12 cellular contexts compared by ENCODE assay signal in genomic region chr10:10798543-10799192, GRCh38.
A peak's percentile ranks its signal among the peaks of the same experiment; 100 is the strongest.
DNase-seq lines count a peak whose midpoint lies in the region; ATAC-seq and TF ChIP-seq lines count a peak whose summit lies in the region.
"Had no signal": no experiment of that assay in that cellular context is flagged by ENCODE, and none has a peak within 500 bp of the region (broad histone marks: within the 10 kb centered on the region; RNA-seq: fewer than 3 reads in every experiment).

No MANE protein-coding gene starts in this region.

- intact Hi-C loops in breast epithelium (cut with DNase I; ENCODE audit: low total_unique reads) (loop anchor here (1.0 kb wide), 1 partner anchor 21 kb away; no protein-coding TSS in a partner anchor), MCF 10A (cut with micrococcal nuclease) (no loop called here), left ventricle myocardium inferior (cut with micrococcal nuclease) (no loop called here)

- no peaks in the 10 kb centered on the region for H3K36me3 ChIP-seq in breast epithelium
- no peaks in the 10 kb centered on the region for H3K36me3 ChIP-seq in left ventricle myocardium inferior

- H3K27ac Mint-ChIP-seq in MCF 10A (ENCODE audit: low read depth, unreplicated experiment) (no peak overlapping the region), osteocyte (ENCODE audit: unreplicated experiment) (peak overlapping the region; percentile 94)
- H3K27ac Mint-ChIP-seq: activated naive CD8-positive, alpha-beta T cell had no signal

- CTCF ChIA-PET in MCF 10A (lab: Yijun Ruan, JAX) = no interaction called here

- no peak for TF ChIP-seq CTCF in breast epithelium (IDR thresholded peaks at IDR 0.05)
- no peak for TF ChIP-seq CTCF in MCF 10A (IDR thresholded peaks at IDR 0.05; ENCODE audit: unreplicated experiment)
- TF ChIP-seq CTCF in left ventricle myocardium inferior (IDR thresholded peaks at IDR 0.05; ENCODE audit: borderline replicate concordance) = no peak
- no peak for TF ChIP-seq CTCF in osteocyte (IDR thresholded peaks at IDR 0.05)

- H3K9me3 Mint-ChIP-seq in MCF 10A (ENCODE audit: unreplicated experiment) (no peaks in the 10 kb centered on the region), osteocyte (ENCODE audit: unreplicated experiment) (peaks cover 4% of the 10 kb centered on the region)

- no peak for TF ChIP-seq POLR2A in breast epithelium (IDR thresholded peaks at IDR 0.05)

- peak overlapping the region; percentile 86 to 95 for H3K27ac ChIP-seq in breast epithelium
- H3K27ac ChIP-seq in left ventricle myocardium inferior (replicated peaks) = peak overlapping the region; percentile 89

- peaks cover 0 to 10% of the 10 kb centered on the region in 2 donors for H3K9me3 ChIP-seq in breast epithelium
- H3K9me3 ChIP-seq in left ventricle myocardium inferior (replicated peaks) = peaks cover 7% of the 10 kb centered on the region

- no peak overlapping the region for H3K4me3 Mint-ChIP-seq in MCF 10A (ENCODE audit: unreplicated experiment)
- peak overlapping the region; percentile 60 for H3K4me3 Mint-ChIP-seq in osteocyte (ENCODE audit: unreplicated experiment)
- H3K4me3 Mint-ChIP-seq: activated naive CD8-positive, alpha-beta T cell had no signal

- POLR2A ChIA-PET in MCF 10A (lab: Yijun Ruan, JAX) = no interaction called here

- H3K27me3 ChIP-seq in breast epithelium = no peaks in the 10 kb centered on the region
- no peaks in the 10 kb centered on the region for H3K27me3 ChIP-seq in left ventricle myocardium inferior (ENCODE audit: low read depth)

- H3K4me3 ChIP-seq in breast epithelium (peak overlapping the region; percentile 35 to 61 (median 37)), left ventricle myocardium inferior (peak overlapping the region; percentile 48)

- H3K4me1 Mint-ChIP-seq in MCF 10A (ENCODE audit: insufficient read depth, unreplicated experiment) (peaks cover 34% of the 10 kb centered on the region), osteocyte (ENCODE audit: unreplicated experiment) (peaks cover 53% of the 10 kb centered on the region)

- H3K36me3 Mint-ChIP-seq in MCF 10A (ENCODE audit: insufficient read depth, unreplicated experiment) (no peaks in the 10 kb centered on the region), osteocyte (ENCODE audit: unreplicated experiment) (peaks cover 3% of the 10 kb centered on the region)
- H3K36me3 Mint-ChIP-seq: activated naive CD8-positive, alpha-beta T cell had no signal

- H3K4me1 ChIP-seq in breast epithelium (peaks cover 5% of the 10 kb centered on the region in 2 donors), left ventricle myocardium inferior (peaks cover 57% of the 10 kb centered on the region)

- BruUV-seq in MCF 10A (replicated peaks; lab: Mats Ljungman, UMichigan) = no TSS peak

- DNase-seq in breast epithelium (ENCODE audit: low spot score in 2 of 2) (no peak), MCF 10A (ENCODE audit: unreplicated experiment) (no peak), left ventricle myocardium inferior (peak; percentile 20), osteocyte (ENCODE audit: extremely low spot score, unreplicated experiment) (no peak), EL (no peak), DMS53 treated with DMSO at 0.1 percent for 48 hours (lab: John Stamatoyannopoulos, UW; ENCODE audit: unreplicated experiment) (no peak), NCI-H1092 treated with DMSO at 0.1 percent for 48 hours (lab: John Stamatoyannopoulos, UW) (no peak)
- DNase-seq: 8988T, NCI-H2171 treated with DMSO at 0.1 percent for 48 hours, SHP77 treated with DMSO at 0.1 percent for 48 hours had no signal

- ATAC-seq in HG02759 (IDR thresholded peaks at IDR 0.05; ENCODE audit: unreplicated experiment) = no peak

- H3K27me3 Mint-ChIP-seq in MCF 10A (ENCODE audit: insufficient read depth, unreplicated experiment) (no peaks in the 10 kb centered on the region), osteocyte (ENCODE audit: unreplicated experiment) (no peaks in the 10 kb centered on the region)
